ENCODE assay signal across 10 cellular contexts in genomic region chr2:207505180-207505579, GRCh38. TPM values are rescaled to one million over a fixed set of nuclear protein-coding genes. Genes with fewer than 3 reads are reported as not detected.
DNase-seq lines count a peak whose midpoint lies in the region; ATAC-seq and TF ChIP-seq lines count a peak whose summit lies in the region.
"Had no signal": no experiment of that assay in that cellular context is flagged by ENCODE, and none has a peak within 500 bp of the region (broad histone marks: within the 10 kb centered on the region; RNA-seq: fewer than 3 reads in every experiment).

No MANE protein-coding gene starts in this region.

- H3K9me3 ChIP-seq in suprapubic skin = no peaks in the 10 kb centered on the region

- CTCF ChIA-PET in activated naive CD4-positive, alpha-beta T cell treated with anti-CD3 and anti-CD28 coated beads for 36 hours (lab: Charles Lee) = interaction anchor here (0.6 to 1.1 kb wide), 8 partner anchors 9 to 766 kb away, joined by 3 to 11 read pairs (median 4); no protein-coding TSS in a partner anchor

- H3K36me3 ChIP-seq in suprapubic skin = no peaks in the 10 kb centered on the region

- intact Hi-C loops in activated naive CD4-positive, alpha-beta T cell treated with anti-CD3 and anti-CD28 coated beads for 36 hours (cut with micrococcal nuclease) = loop anchor here (1.0 to 5.0 kb wide), 3 partner anchors 24 to 382 kb away; partner anchors contain the start of gene CREB1

- WGBS in suprapubic skin = 31% methylated on average over 3 of the region's 3 CpGs

- peaks cover 3% of the 10 kb centered on the region for H3K36me3 Mint-ChIP-seq in activated naive CD4-positive, alpha-beta T cell treated with anti-CD3 and anti-CD28 coated beads for 36 hours (ENCODE audit: low read depth)

- H3K27ac ChIP-seq in foreskin keratinocyte (peak overlapping the region; percentile 80), suprapubic skin (peak overlapping the region; percentile 2)

- ATAC-seq in SK-N-SH treated with all-trans-retinoic acid at 6 μM for 48 hours = peak; percentile 31
- ATAC-seq in foreskin keratinocyte = peak; percentile 78
- no peak for ATAC-seq in HG03469 (IDR thresholded peaks at IDR 0.05; ENCODE audit: unreplicated experiment)

- TF ChIP-seq CTCF in foreskin keratinocyte (conservative IDR thresholded peaks at IDR 0.05) (no peak), suprapubic skin (IDR thresholded peaks at IDR 0.05) (no peak)

- H3K27me3 ChIP-seq in foreskin keratinocyte = no peaks in the 10 kb centered on the region
- H3K27me3 ChIP-seq in suprapubic skin = no peaks in the 10 kb centered on the region

- TF ChIP-seq EP300 in suprapubic skin (IDR thresholded peaks at IDR 0.05) = no peak

- H3K27ac Mint-ChIP-seq in activated naive CD4-positive, alpha-beta T cell treated with anti-CD3 and anti-CD28 coated beads for 36 hours = peak overlapping the region; percentile 86

- peak overlapping the region; percentile 30 for H3K4me3 Mint-ChIP-seq in activated naive CD4-positive, alpha-beta T cell treated with anti-CD3 and anti-CD28 coated beads for 36 hours

- no peak for TF ChIP-seq POLR2A in suprapubic skin (IDR thresholded peaks at IDR 0.05)

- no peaks in the 10 kb centered on the region for H3K27me3 Mint-ChIP-seq in activated naive CD4-positive, alpha-beta T cell treated with anti-CD3 and anti-CD28 coated beads for 36 hours (ENCODE audit: low read depth)

- peaks cover 43% of the 10 kb centered on the region for H3K4me1 Mint-ChIP-seq in activated naive CD4-positive, alpha-beta T cell treated with anti-CD3 and anti-CD28 coated beads for 36 hours (ENCODE audit: low read depth)

- peaks cover 28% of the 10 kb centered on the region for H3K4me1 ChIP-seq in foreskin keratinocyte
- H3K4me1 ChIP-seq in suprapubic skin = peaks cover 20% of the 10 kb centered on the region

- no peaks in the 10 kb centered on the region for H3K9me3 Mint-ChIP-seq in activated naive CD4-positive, alpha-beta T cell treated with anti-CD3 and anti-CD28 coated beads for 36 hours

- peak; percentile 42 for DNase-seq in activated naive CD4-positive, alpha-beta T cell treated with anti-CD3 and anti-CD28 coated beads for 36 hours
- no peak for DNase-seq in activated naive CD4-positive, alpha-beta T cell (lab: John Stamatoyannopoulos, UW)
- peak; percentile 59 to 79 for DNase-seq in foreskin keratinocyte
- no peak for DNase-seq in suprapubic skin (ENCODE audit: low spot score in 2 of 2)
- no peak for DNase-seq in NCI-H2029 (lab: John Stamatoyannopoulos, UW)
- no peak for DNase-seq in stimulated activated CD4-positive, alpha-beta T cell treated with anti-CD3 and anti-CD28 coated beads, Interleukin-15, amount 100 ng/mL, for 24 hours
- DNase-seq: activated CD4-positive, alpha-beta T cell treated with anti-CD3 and anti-CD28 coated beads, Interleukin-2, amount 50 U/mL, for 1 hour; NCI-H1694 treated with DMSO at 0.1 percent for 48 hours had no signal

- no peak overlapping the region for H3K4me3 ChIP-seq in suprapubic skin

TF ChIP-seq in SK-N-SH treated with all-trans-retinoic acid at 6 μM for 48 hours, 23 proteins besides CTCF, POLR2A, EP300 and RAD21:
- TF ChIP-seq ZC3H10 (CRISPR knock-in tag; IDR thresholded peaks at IDR 0.05) = no peak
- TF ChIP-seq CREB5 (CRISPR knock-in tag; IDR thresholded peaks at IDR 0.05; ENCODE audit: low read depth) = no peak
- no peak for TF ChIP-seq ZNF70 (CRISPR knock-in tag; IDR thresholded peaks at IDR 0.05)
- no peak for TF ChIP-seq ZNF8 (CRISPR knock-in tag; IDR thresholded peaks at IDR 0.05)
- TF ChIP-seq PPARA (CRISPR knock-in tag; IDR thresholded peaks at IDR 0.05; ENCODE audit: borderline replicate concordance) = no peak
- TF ChIP-seq, protein P1, sequence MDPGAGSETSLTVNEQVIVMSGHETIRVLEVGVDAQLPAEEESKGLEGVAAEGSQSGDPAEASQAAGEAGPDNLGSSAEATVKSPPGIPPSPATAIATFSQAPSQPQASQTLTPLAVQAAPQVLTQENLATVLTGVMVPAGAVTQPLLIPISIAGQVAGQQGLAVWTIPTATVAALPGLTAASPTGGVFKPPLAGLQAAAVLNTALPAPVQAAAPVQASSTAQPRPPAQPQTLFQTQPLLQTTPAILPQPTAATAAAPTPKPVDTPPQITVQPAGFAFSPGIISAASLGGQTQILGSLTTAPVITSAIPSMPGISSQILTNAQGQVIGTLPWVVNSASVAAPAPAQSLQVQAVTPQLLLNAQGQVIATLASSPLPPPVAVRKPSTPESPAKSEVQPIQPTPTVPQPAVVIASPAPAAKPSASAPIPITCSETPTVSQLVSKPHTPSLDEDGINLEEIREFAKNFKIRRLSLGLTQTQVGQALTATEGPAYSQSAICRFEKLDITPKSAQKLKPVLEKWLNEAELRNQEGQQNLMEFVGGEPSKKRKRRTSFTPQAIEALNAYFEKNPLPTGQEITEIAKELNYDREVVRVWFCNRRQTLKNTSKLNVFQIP (CRISPR knock-in tag; IDR thresholded peaks at IDR 0.05; ENCODE audit: borderline replicate concordance, low read depth) = no peak
- no peak for TF ChIP-seq TOX (CRISPR knock-in tag; IDR thresholded peaks at IDR 0.05; ENCODE audit: borderline replicate concordance)
- TF ChIP-seq, protein P2, sequence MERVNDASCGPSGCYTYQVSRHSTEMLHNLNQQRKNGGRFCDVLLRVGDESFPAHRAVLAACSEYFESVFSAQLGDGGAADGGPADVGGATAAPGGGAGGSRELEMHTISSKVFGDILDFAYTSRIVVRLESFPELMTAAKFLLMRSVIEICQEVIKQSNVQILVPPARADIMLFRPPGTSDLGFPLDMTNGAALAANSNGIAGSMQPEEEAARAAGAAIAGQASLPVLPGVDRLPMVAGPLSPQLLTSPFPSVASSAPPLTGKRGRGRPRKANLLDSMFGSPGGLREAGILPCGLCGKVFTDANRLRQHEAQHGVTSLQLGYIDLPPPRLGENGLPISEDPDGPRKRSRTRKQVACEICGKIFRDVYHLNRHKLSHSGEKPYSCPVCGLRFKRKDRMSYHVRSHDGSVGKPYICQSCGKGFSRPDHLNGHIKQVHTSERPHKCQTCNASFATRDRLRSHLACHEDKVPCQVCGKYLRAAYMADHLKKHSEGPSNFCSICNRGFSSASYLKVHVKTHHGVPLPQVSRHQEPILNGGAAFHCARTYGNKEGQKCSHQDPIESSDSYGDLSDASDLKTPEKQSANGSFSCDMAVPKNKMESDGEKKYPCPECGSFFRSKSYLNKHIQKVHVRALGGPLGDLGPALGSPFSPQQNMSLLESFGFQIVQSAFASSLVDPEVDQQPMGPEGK (CRISPR knock-in tag; IDR thresholded peaks at IDR 0.05; ENCODE audit: borderline replicate concordance) = no peak
- no peak for TF ChIP-seq ESRRG (CRISPR knock-in tag; IDR thresholded peaks at IDR 0.05)
- TF ChIP-seq ZFP30 (CRISPR knock-in tag; IDR thresholded peaks at IDR 0.05) = no peak
- TF ChIP-seq ARNTL (CRISPR knock-in tag; IDR thresholded peaks at IDR 0.05; ENCODE audit: borderline replicate concordance, low read depth) = no peak
- TF ChIP-seq BACH2 (CRISPR knock-in tag; IDR thresholded peaks at IDR 0.05; ENCODE audit: borderline replicate concordance) = no peak
- no peak for TF ChIP-seq RARB (CRISPR knock-in tag; IDR thresholded peaks at IDR 0.05)
- TF ChIP-seq SNAI2 (CRISPR knock-in tag; IDR thresholded peaks at IDR 0.05) = no peak

RNA-seq across cellular contexts. Expression of gene CREB1, which starts 24.6 kb away (rescaled TPM):
- 10 to 100 TPM; 93.7 to 97.7 TPM for total RNA-seq in activated naive CD4-positive, alpha-beta T cell treated with anti-CD3 and anti-CD28 coated beads for 36 hours
- 46.1 and 50.6 TPM in 2 replicates for total RNA-seq in foreskin keratinocyte
- polyA plus RNA-seq in foreskin keratinocyte = 7.4 and 10.1 TPM in 2 replicates
- total RNA-seq in suprapubic skin = 10 to 100 TPM; 33.3 to 90.4 (median 55.1) TPM

Comparison
In these comparisons a context has a peak if more than half of its experiments do, and no peak if none do; other contexts are left out.
1. DNase-seq: peak in activated naive CD4-positive, alpha-beta T cell treated with anti-CD3 and anti-CD28 coated beads for 36 hours (single experiment) and foreskin keratinocyte (2 of 2); none in activated naive CD4-positive, alpha-beta T cell (0 of 4), suprapubic skin (0 of 2), NCI-H2029 (single experiment) and stimulated activated CD4-positive, alpha-beta T cell treated with anti-CD3 and anti-CD28 coated beads, Interleukin-15, amount 100 ng/mL, for 24 hours (single experiment).